In genomic region chr5:62403411-62404250, GRCh38 we compare ENCODE assay signal across 8 cellular contexts. TPM values are rescaled to one million over a fixed set of nuclear protein-coding genes. Genes with fewer than 3 reads are reported as not detected.
A peak's percentile ranks its signal among the peaks of the same experiment; 100 is the strongest.
DNase-seq lines count a peak whose midpoint lies in the region; ATAC-seq, FAIRE-seq and TF ChIP-seq lines count a peak whose summit lies in the region.

Gene DIMT1 (minus strand): TSS chr5:62403905. CDS start chr5:62403772, 133 bp downstream.

- H3K36me3 Mint-ChIP-seq in T-cell = peaks cover 14% of the 10 kb centered on the region

- H3K4ac ChIP-seq in trophoblast cell (ENCODE audit: low read depth, low read length) = peak within 1 kb of the TSS; percentile 29

- peak; percentile 95 for FAIRE-seq in GM12891 (lab: Jason Lieb, UNC)

- H3K14ac ChIP-seq in trophoblast cell (ENCODE audit: low read length) = peak within 1 kb of the TSS; percentile 79

- CTCF ChIA-PET in T-cell (lab: Charles Lee) = interaction anchor here (0.7 to 2.7 kb wide), 13 partner anchors 9 to 1709 kb away, joined by 3 to 21 read pairs (median 4); partner anchors contain the start of genes IPO11 (in 1 of the 2), KIF2A (in 1 of the 2) and LRRC70 (in 1 of the 2)

- peaks cover 27 to 33% (median 28%) of the 10 kb centered on the region in 3 donors for H3K4me1 Mint-ChIP-seq in T-cell

- peak within 1 kb of the TSS; percentile 82 for H2BK5ac ChIP-seq in trophoblast cell (ENCODE audit: low read depth, low read length, poor library complexity)

- H4K12ac ChIP-seq in trophoblast cell (ENCODE audit: low read depth, low read length) = peak within 1 kb of the TSS; percentile 85

- TF ChIP-seq EP300 in transverse colon (IDR thresholded peaks at IDR 0.05; ENCODE audit: low read depth) = no peak

- peak within 1 kb of the TSS; percentile 98 for H3K9ac ChIP-seq in trophoblast cell (ENCODE audit: low read length)

- intact Hi-C loops in cardiac septum (cut with DNase I) = loop anchor here (1.0 to 5.0 kb wide), 2 partner anchors 9 to 96 kb away; partner anchors contain the start of genes IPO11 and KIF2A
- intact Hi-C loops in transverse colon (cut with DNase I; ENCODE audit: low total_unique reads) = no loop called here

- 0 to 1% (median 0%) methylated on average over 57 to 66 of the region's 66 CpGs for WGBS in adipose tissue, 3 donors
- no CpG with 5 or more reads among the region's 66 CpGs for WGBS in trophoblast cell (ENCODE audit: extremely low coverage, insufficient coverage, insufficient read length)
- WGBS in transverse colon (ENCODE audit: low coverage in 1 of 2), 2 donors = 0% methylated on average over 8 to 62 of the region's 66 CpGs

- H3K27ac Mint-ChIP-seq in T-cell = peak within 1 kb of the TSS; percentile 88 to 89

- H3K23ac ChIP-seq in trophoblast cell (ENCODE audit: low read length) = no peak within 1 kb of the TSS

- peak within 1 kb of the TSS; percentile 93 for H3K4me2 ChIP-seq in trophoblast cell (ENCODE audit: low read length)

- in situ Hi-C loops in transverse colon (cut with MboI; ENCODE audit: low pct_ligation_motif_present in 1 of 4, low pct_unique_long_range_greater_than_20kb in 1 of 4, low sequenced_read_pairs in 3 of 4) = no loop called here

- peak within 1 kb of the TSS; percentile 92 to 97 (median 96) for H3K4me3 Mint-ChIP-seq in T-cell

- TF ChIP-seq CTCF in transverse colon (IDR thresholded peaks at IDR 0.05) = peak in 1 of 5 experiments; percentile 18

- peaks cover 10% of the 10 kb centered on the region for H3K79me1 ChIP-seq in trophoblast cell (ENCODE audit: low read length)

- H3K27ac ChIP-seq in adipose tissue (ENCODE audit: low read depth, low read length) (peak within 1 kb of the TSS; percentile 76), trophoblast cell (ENCODE audit: low read depth, low read length) (peak within 1 kb of the TSS; percentile 98), transverse colon (peak within 1 kb of the TSS; percentile 88 to 99 (median 98))

- H3K4me1 ChIP-seq in trophoblast cell (ENCODE audit: control insufficient read depth in 1 of 2, insufficient read depth in 2 of 2, low read length in 2 of 2) (no peaks in the 10 kb centered on the region), transverse colon (peaks cover 5 to 18% (median 10%) of the 10 kb centered on the region in 4 donors)

- H3K36me3 ChIP-seq in trophoblast cell (ENCODE audit: control insufficient read depth in 1 of 2, insufficient read depth in 2 of 2, low read length in 2 of 2) (peaks cover 11% of the 10 kb centered on the region in 2 experiments), transverse colon (no peaks in the 10 kb centered on the region)

- peak within 1 kb of the TSS; percentile 56 for H2BK120ac ChIP-seq in trophoblast cell (ENCODE audit: insufficient read depth, low read length, poor library complexity)

- ATAC-seq in HG02840 (IDR thresholded peaks at IDR 0.05; ENCODE audit: low FRiP score, unreplicated experiment) (peak; percentile 97), T-cell (replicated peaks in 1 of 4) (peak; percentile 97 to 99 (median 98))

- TF ChIP-seq POLR2A in GM12891 (IDR thresholded peaks at IDR 0.05; ENCODE audit: low read depth, low read length) (peak; percentile 82), transverse colon (IDR thresholded peaks at IDR 0.05) (peak; percentile 75)

- H3K27me3 ChIP-seq in trophoblast cell (ENCODE audit: insufficient read depth, low read length) (no peaks in the 10 kb centered on the region), transverse colon (no peaks in the 10 kb centered on the region)

- DNase-seq in GM12891 (ENCODE audit: insufficient read length, low spot score) (peak; percentile 88), NCI-H1436 treated with DMSO at 0.1 percent for 48 hours (lab: John Stamatoyannopoulos, UW) (peak; percentile 88), T-cell (peak; percentile 76 to 93 (median 90)), cardiac septum (ENCODE audit: low spot score) (peak; percentile 99), trophoblast cell (peak; percentile 99), transverse colon (peak; percentile 96)

- no peak within 1 kb of the TSS for H2AK5ac ChIP-seq in trophoblast cell (ENCODE audit: low read length)

- H3K9me3 Mint-ChIP-seq in T-cell = no peaks in the 10 kb centered on the region

- H3K9me3 ChIP-seq in trophoblast cell (ENCODE audit: insufficient read depth, low read depth, low read length) (no peaks in the 10 kb centered on the region), transverse colon (no peaks in the 10 kb centered on the region)

- H3K18ac ChIP-seq in trophoblast cell (ENCODE audit: low read length) = peak within 1 kb of the TSS; percentile 41

- peak within 1 kb of the TSS; percentile 98 for H2AFZ ChIP-seq in trophoblast cell (ENCODE audit: insufficient read depth, low read length, poor library complexity)

- POLR2A ChIA-PET in T-cell (lab: Charles Lee) = interaction anchor here (0.5 to 3.8 kb wide), 14 partner anchors 9 to 1072 kb away, joined by 3 to 70 read pairs (median 5); partner anchors contain the start of genes IPO11 (in 2 of the 2) and KIF2A (in 1 of the 2)

- H3K79me2 ChIP-seq in trophoblast cell (ENCODE audit: control insufficient read depth, insufficient read depth, low read length, poor library complexity) = peaks cover 4% of the 10 kb centered on the region

- no peaks in the 10 kb centered on the region for H3K27me3 Mint-ChIP-seq in T-cell

- H3K4me3 ChIP-seq in trophoblast cell (ENCODE audit: low read depth, low read length) = peak within 1 kb of the TSS; percentile 88
- peak within 1 kb of the TSS; percentile 64 to 100 (median 86) for H3K4me3 ChIP-seq in transverse colon

- H4K8ac ChIP-seq in trophoblast cell (ENCODE audit: low read depth, low read length) = peak within 1 kb of the TSS; percentile 84

- H2BK12ac ChIP-seq in trophoblast cell (ENCODE audit: low read length) = peak within 1 kb of the TSS; percentile 6

- peak within 1 kb of the TSS; percentile 86 for H4K91ac ChIP-seq in trophoblast cell (ENCODE audit: low read depth, low read length)

TF ChIP-seq in GM12891, 5 proteins besides CTCF, POLR2A, EP300 and RAD21:
- TF ChIP-seq TAF1 (IDR thresholded peaks at IDR 0.05; ENCODE audit: low read depth, low read length) (peak; percentile 50), PAX5 (IDR thresholded peaks at IDR 0.05; ENCODE audit: insufficient read depth, low read length, severe bottlenecking) (peak; percentile 3), SPI1 (IDR thresholded peaks at IDR 0.05; ENCODE audit: low read depth, low read length) (peak; percentile 58; the same call in 1 of the 2 replicates), POU2F2 (IDR thresholded peaks at IDR 0.05; ENCODE audit: low read depth, low read length) (0 out of 2 replicates have a peak, but pooled peaks have one; percentile 19), POLR2AphosphoS5 (IDR thresholded peaks at IDR 0.05; ENCODE audit: low read depth, low read length) (peak; percentile 86)

RNA-seq across cellular contexts. Expression of gene DIMT1, which starts in this region (rescaled TPM):
- 17.8 TPM for polyA plus RNA-seq in GM12891 (2012; ENCODE audit: low read depth, missing spikeins)
- total RNA-seq in T-cell (10 to 100 TPM; 18.5 to 27.5 (median 25.4) TPM), cardiac septum (18.0 TPM), transverse colon (10 to 100 TPM in 1 of 4 donors, 1 to 10 TPM in 3; 6.0 to 13.1 (median 8.7) TPM)
- 10 to 100 TPM; 17.0 to 27.2 (median 18.9) TPM for polyA plus RNA-seq in adipose tissue
- polyA plus RNA-seq in trophoblast cell (2013) = 19.5 and 19.7 TPM in 2 replicates

Comparison
In these comparisons a context has a peak if more than half of its experiments do, and no peak if none do; other contexts are left out.
1. Peak in every context shown above with its lines: DNase-seq, ATAC-seq, H3K4me3 ChIP-seq and H3K27ac ChIP-seq.